ENCODE assay signal across 27 cellular contexts in the genomic region with DNA sequence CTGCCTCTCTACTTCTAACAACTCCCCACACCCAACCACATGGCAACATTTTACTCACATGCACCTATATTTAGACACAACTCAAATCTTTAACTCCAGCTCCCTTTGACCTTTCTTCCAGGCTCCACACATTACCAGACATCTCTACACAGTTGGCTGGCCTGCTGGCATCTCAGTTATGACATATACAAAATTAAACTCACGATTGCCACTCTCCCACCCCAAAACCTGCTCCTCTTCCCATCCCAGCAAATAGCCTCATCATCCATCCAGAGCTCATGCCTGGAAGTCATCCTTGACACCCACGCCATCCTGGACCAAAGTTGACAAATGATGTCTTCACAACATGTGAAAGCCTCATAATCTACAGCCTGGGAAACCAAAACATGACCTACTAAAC.
"Had no signal": no experiment of that assay in that cellular context is flagged by ENCODE, and none has a peak within 500 bp of the region (broad histone marks: within the 10 kb centered on the region; RNA-seq: fewer than 3 reads in every experiment).

No MANE protein-coding gene starts in this region.

- H3K9me3 ChIP-seq: neutrophil, pancreas, prostate gland, right lobe of liver, sigmoid colon, suprapubic skin, testis, tibial artery, transverse colon, upper lobe of right lung, uterus had no signal

- H3K4me3 ChIP-seq: pancreas, prostate gland, right lobe of liver, sigmoid colon, suprapubic skin, testis, tibial artery, transverse colon, upper lobe of right lung, uterus had no signal

- H3K27ac ChIP-seq: neutrophil, pancreas, prostate gland, right lobe of liver, sigmoid colon, suprapubic skin, testis, tibial artery, transverse colon, upper lobe of right lung, uterus had no signal

- H3K4me1 ChIP-seq: pancreas, prostate gland, right lobe of liver, sigmoid colon, suprapubic skin, testis, tibial artery, transverse colon, upper lobe of right lung, uterus had no signal

- H3K36me3 ChIP-seq: neutrophil, prostate gland, right lobe of liver, sigmoid colon, suprapubic skin, tibial artery, transverse colon, upper lobe of right lung, uterus had no signal

- DNase-seq: naive thymus-derived CD8-positive, alpha-beta T cell; nephron progenitor cell; nucleus accumbens; pancreas; right lobe of liver; sigmoid colon; small intestine; stimulated activated CD4-positive, alpha-beta T cell treated with anti-CD3 and anti-CD28 coated beads, Interleukin-15, amount 100 ng/mL, for 24 hours; stimulated activated CD4-positive, alpha-beta T cell treated with anti-CD3 and anti-CD28 coated beads, Interleukin-2, amount 100 ng/mL, for 24 hours; stimulated activated CD4-positive, alpha-beta T cell treated with anti-CD3 and anti-CD28 coated beads, Interleukin-2, amount 100 ng/mL, for 48 hours; stimulated activated CD4-positive, alpha-beta T cell treated with anti-CD3 and anti-CD28 coated beads, Interleukin-4, amount 100 ng/mL, for 4 hours; stimulated activated CD8-positive, alpha-beta memory T cell treated with anti-CD3 and anti-CD28 coated beads, Interleukin-4, amount 100 ng/mL, for 48 hours; stimulated activated naive CD4-positive, alpha-beta T cell; stimulated activated naive CD8-positive, alpha-beta T cell treated with anti-CD3 and anti-CD28 coated beads, Interleukin-15, amount 100 ng/mL, for 72 hours; stimulated activated naive CD8-positive, alpha-beta T cell treated with anti-CD3 and anti-CD28 coated beads, Interleukin-15, Interleukin-2, amounts not matched to agents 100 U/mL and 50 U/mL, for 24 hours; substantia nigra; testis; tibial artery; transverse colon; upper lobe of right lung; uterus had no signal

- FAIRE-seq: pancreas, small intestine had no signal

- H3K27me3 ChIP-seq: neutrophil, pancreas, right lobe of liver, sigmoid colon, suprapubic skin, testis, tibial artery, transverse colon, upper lobe of right lung, uterus had no signal

- ATAC-seq: naive thymus-derived CD8-positive, alpha-beta T cell; natural killer cell treated with Interleukin-12 subunit alpha and Interleukin-12 subunit beta and Interleukin-15 and Interleukin-18, amount 100 ng/mL, for 72 hours; pancreas; right cardiac atrium; right lobe of liver; stimulated activated memory B cell treated with anti-CD40 and anti-IgM and Interleukin-4, amounts not matched to agents 10 μg/mL and 1 μg/mL and 100 μg/mL, for 72 hours; stimulated activated naive CD8-positive, alpha-beta T cell treated with anti-CD3 and anti-CD28 coated beads, Interleukin-15, amount 100 ng/mL, for 72 hours; stimulated activated naive CD8-positive, alpha-beta T cell treated with anti-CD3 and anti-CD28 coated beads, Interleukin-15, Interleukin-2, amounts not matched to agents 100 U/mL and 50 U/mL, for 24 hours; upper lobe of right lung had no signal
